Comparison of ENCODE assay signal across 17 cellular contexts in the genomic region with DNA sequence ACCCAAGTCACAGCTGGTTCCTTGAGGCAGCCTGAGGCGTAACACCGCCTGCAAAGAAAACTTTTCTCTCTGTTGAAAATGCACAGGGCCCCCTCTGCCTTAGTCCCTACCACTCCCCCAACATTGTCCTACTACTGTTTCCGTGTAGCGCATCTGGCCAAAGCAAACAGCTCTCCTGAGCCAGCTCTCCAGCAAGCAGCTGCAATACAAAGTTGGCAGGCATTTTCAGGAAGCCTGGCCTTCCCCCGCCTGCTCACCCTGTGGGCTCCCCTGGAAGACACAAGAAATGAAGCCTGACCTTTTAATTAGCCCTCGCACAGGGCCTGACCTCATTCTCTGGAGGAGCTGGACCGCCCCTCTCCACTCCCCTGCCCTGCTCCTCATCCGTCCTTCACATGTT.
DNase-seq lines count a peak whose midpoint lies in the region; ATAC-seq and TF ChIP-seq lines count a peak whose summit lies in the region.
"Had no signal": no experiment of that assay in that cellular context is flagged by ENCODE, and none has a peak within 500 bp of the region (broad histone marks: within the 10 kb centered on the region; RNA-seq: fewer than 3 reads in every experiment).

No MANE protein-coding gene starts in this region.

- ATAC-seq in activated CD8-positive, alpha-beta memory T cell treated with anti-CD3 and anti-CD28 coated beads, Interleukin-2, amount 10 ng/mL, durations not matched to agents 7 days and 5 days = no peak
- ATAC-seq: activated naive CD8-positive, alpha-beta T cell treated with anti-CD3 and anti-CD28 coated beads, Interleukin-2, amount 50 U/mL, for 24 hours; esophagus mucosa; K562; T-helper 17 cell had no signal

- H3K4me3 ChIP-seq in tibial artery (no peak overlapping the region), spleen (no peak overlapping the region)
- H3K4me3 ChIP-seq: HAP-1, K562 had no signal

- intact Hi-C loops in tibial artery (cut with DNase I; ENCODE audit: low total_unique reads) (no loop called here), spleen (cut with DNase I; ENCODE audit: low total_unique reads) (no loop called here)

- 57 to 79% (median 59%) methylated on average over 8 of the region's 8 CpGs for WGBS in spleen, 5 donors

- no peaks in the 10 kb centered on the region for H3K4me1 ChIP-seq in tibial artery
- H3K4me1 ChIP-seq in spleen = no peaks in the 10 kb centered on the region
- H3K4me1 ChIP-seq: HAP-1 had no signal

- no peaks in the 10 kb centered on the region for H3K27me3 Mint-ChIP-seq in activated CD8-positive, alpha-beta memory T cell treated with anti-CD3 and anti-CD28 coated beads, Interleukin-2, amount 10 ng/mL, durations not matched to agents 7 days and 5 days
- H3K27me3 Mint-ChIP-seq: activated naive CD8-positive, alpha-beta T cell treated with anti-CD3 and anti-CD28 coated beads, Interleukin-2, amount 50 U/mL, for 24 hours; T-helper 17 cell had no signal

- H3K9me3 ChIP-seq in tibial artery (no peaks in the 10 kb centered on the region), spleen (peaks cover 0 to 4% (median 0%) of the 10 kb centered on the region in 8 donors)
- H3K9me3 ChIP-seq: HAP-1 had no signal

- no peaks in the 10 kb centered on the region for H3K9me3 Mint-ChIP-seq in activated CD8-positive, alpha-beta memory T cell treated with anti-CD3 and anti-CD28 coated beads, Interleukin-2, amount 10 ng/mL, durations not matched to agents 7 days and 5 days (ENCODE audit: low read depth)
- H3K9me3 Mint-ChIP-seq: memory B cell had no signal

- H3K4me1 Mint-ChIP-seq in activated CD8-positive, alpha-beta memory T cell treated with anti-CD3 and anti-CD28 coated beads, Interleukin-2, amount 10 ng/mL, durations not matched to agents 7 days and 5 days = no peaks in the 10 kb centered on the region
- H3K4me1 Mint-ChIP-seq: activated naive CD8-positive, alpha-beta T cell treated with anti-CD3 and anti-CD28 coated beads, Interleukin-2, amount 50 U/mL, for 24 hours; memory B cell; T-helper 17 cell had no signal

- H3K36me3 ChIP-seq in tibial artery (no peaks in the 10 kb centered on the region), spleen (no peaks in the 10 kb centered on the region)
- H3K36me3 ChIP-seq: HAP-1 had no signal

- TF ChIP-seq CTCF in tibial artery (IDR thresholded peaks at IDR 0.05) (no peak), spleen (IDR thresholded peaks at IDR 0.05 in 8 of 11, conservative IDR thresholded peaks at IDR 0.05 in 3 of 11) (no peak)

- H3K27ac Mint-ChIP-seq in activated CD8-positive, alpha-beta memory T cell treated with anti-CD3 and anti-CD28 coated beads, Interleukin-2, amount 10 ng/mL, durations not matched to agents 7 days and 5 days = no peak overlapping the region
- H3K27ac Mint-ChIP-seq: activated naive CD8-positive, alpha-beta T cell treated with anti-CD3 and anti-CD28 coated beads, Interleukin-2, amount 50 U/mL, for 24 hours; memory B cell; T-helper 17 cell had no signal

- CTCF ChIA-PET in activated CD8-positive, alpha-beta memory T cell treated with anti-CD3 and anti-CD28 coated beads, Interleukin-2, amount 10 ng/mL, durations not matched to agents 7 days and 5 days (lab: Charles Lee) = no interaction called here

- no peaks in the 10 kb centered on the region for H3K27me3 ChIP-seq in tibial artery
- no peaks in the 10 kb centered on the region for H3K27me3 ChIP-seq in spleen (replicated peaks in 1 of 7)

- TF ChIP-seq POLR2A in spleen (IDR thresholded peaks at IDR 0.05) = no peak

- no peak overlapping the region for H3K4me3 Mint-ChIP-seq in activated CD8-positive, alpha-beta memory T cell treated with anti-CD3 and anti-CD28 coated beads, Interleukin-2, amount 10 ng/mL, durations not matched to agents 7 days and 5 days
- H3K4me3 Mint-ChIP-seq: activated naive CD8-positive, alpha-beta T cell treated with anti-CD3 and anti-CD28 coated beads, Interleukin-2, amount 50 U/mL, for 24 hours; memory B cell; T-helper 17 cell had no signal

- no peak overlapping the region for H3K27ac ChIP-seq in tibial artery
- H3K27ac ChIP-seq in spleen = no peak overlapping the region

- DNase-seq in NCI-H748 (lab: John Stamatoyannopoulos, UW; ENCODE audit: unreplicated experiment) = peak; percentile 40
- DNase-seq in NCI-H748 treated with DMSO at 0.1 percent for 48 hours (lab: John Stamatoyannopoulos, UW) = no peak
- peak; percentile 63 for DNase-seq in astrocyte of the hippocampus (ENCODE audit: low read depth, low spot score)
- DNase-seq in left kidney (ENCODE audit: low read depth, low spot score) = peak; percentile 65
- DNase-seq in tibial artery = peak; percentile 61 to 74
- DNase-seq in H4 (ENCODE audit: low spot score) = no peak
- DNase-seq in spleen = no peak
- no peak for DNase-seq in activated CD8-positive, alpha-beta memory T cell treated with anti-CD3 and anti-CD28 coated beads, Interleukin-2, amount 10 ng/mL, durations not matched to agents 7 days and 5 days
- DNase-seq: activated CD4-positive, alpha-beta T cell treated with anti-CD3 and anti-CD28 coated beads for 4 hours; activated naive CD8-positive, alpha-beta T cell treated with anti-CD3 and anti-CD28 coated beads, Interleukin-2, amount 50 U/mL, for 24 hours; cortex of kidney; occipital lobe; T-helper 17 cell had no signal

- no peaks in the 10 kb centered on the region for H3K36me3 Mint-ChIP-seq in activated CD8-positive, alpha-beta memory T cell treated with anti-CD3 and anti-CD28 coated beads, Interleukin-2, amount 10 ng/mL, durations not matched to agents 7 days and 5 days
- H3K36me3 Mint-ChIP-seq: memory B cell had no signal

Comparison
In these comparisons a context has a peak if more than half of its experiments do, and no peak if none do; other contexts are left out.
1. DNase-seq: peak in NCI-H748 (single experiment), astrocyte of the hippocampus (single experiment), left kidney (single experiment) and tibial artery (2 of 2); none in NCI-H748 treated with DMSO at 0.1 percent for 48 hours (single experiment), H4 (single experiment), spleen (single experiment) and activated CD8-positive, alpha-beta memory T cell treated with anti-CD3 and anti-CD28 coated beads, Interleukin-2, amount 10 ng/mL, durations not matched to agents 7 days and 5 days (single experiment).